In the genomic region with DNA sequence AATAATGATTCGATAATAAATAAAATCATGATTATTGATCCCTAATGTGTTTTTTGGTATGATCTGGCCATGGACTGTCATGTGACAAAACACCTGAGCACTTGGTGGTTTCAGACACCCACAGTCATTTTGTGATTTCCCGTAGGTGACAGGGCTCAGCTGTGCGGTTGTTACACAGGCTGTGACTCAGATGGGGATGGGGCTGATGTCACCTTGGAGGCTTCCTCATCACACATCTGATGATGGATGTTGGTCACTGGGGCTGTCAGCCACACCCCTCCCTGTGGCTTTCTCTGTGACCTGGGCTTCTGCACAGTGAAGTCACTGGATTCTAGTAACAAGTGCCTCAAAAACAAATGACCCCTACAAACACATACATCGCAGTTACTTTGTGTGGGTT, we compare ENCODE assay signal across 14 cellular contexts.
DNase-seq lines count a peak whose midpoint lies in the region; ATAC-seq lines count a peak whose summit lies in the region.
"Had no signal": no experiment of that assay in that cellular context is flagged by ENCODE, and none has a peak within 500 bp of the region (broad histone marks: within the 10 kb centered on the region; RNA-seq: fewer than 3 reads in every experiment).

No MANE protein-coding gene starts in this region.

- H3K27me3 Mint-ChIP-seq in activated T-cell treated with anti-CD3 and anti-CD28 coated beads, Interleukin-2, amount 50 U/mL, for 72 hours (ENCODE audit: low read depth): peaks cover 15% of the 10 kb centered on the region

- DNase-seq in activated effector memory CD4-positive, alpha-beta T cell treated with anti-CD3 and anti-CD28 coated beads, Interleukin-2, amount 50 U/mL, for 16 hours: peak; percentile 63
- no peak for DNase-seq in activated effector memory CD4-positive, alpha-beta T cell treated with Interleukin-2 at 50 U/mL for 16 hours
- DNase-seq in MV-4-11 (lab: John Stamatoyannopoulos, UW): peak; percentile 69
- DNase-seq in activated T-cell treated with anti-CD3 and anti-CD28 coated beads, Interleukin-2, amount 50 U/mL, for 72 hours: peak; percentile 19 to 35
- peak; percentile 3 to 11 for DNase-seq in stimulated activated CD8-positive, alpha-beta memory T cell treated with anti-CD3 and anti-CD28 coated beads, Interleukin-2, amount 100 ng/mL, for 48 hours (ENCODE audit: low read depth in 2 of 2)
- no peak for DNase-seq in GOT3 (lab: John Stamatoyannopoulos, UW)
- DNase-seq in amygdala (lab: John Stamatoyannopoulos, UW): no peak
- DNase-seq: CD4-positive, alpha-beta memory T cell; naive B cell; NCI-H187; NCI-H2227 treated with DMSO at 0.1 percent for 48 hours; stomach; SW 1271 had no signal

- no peak overlapping the region for H3K27ac Mint-ChIP-seq in activated T-cell treated with anti-CD3 and anti-CD28 coated beads, Interleukin-2, amount 50 U/mL, for 72 hours
- H3K27ac Mint-ChIP-seq: CD4-positive, alpha-beta memory T cell; naive B cell had no signal

- H3K36me3 Mint-ChIP-seq in activated T-cell treated with anti-CD3 and anti-CD28 coated beads, Interleukin-2, amount 50 U/mL, for 72 hours (ENCODE audit: insufficient read depth in 2 of 2): peaks cover 5 to 9% of the 10 kb centered on the region in 2 donors
- H3K36me3 Mint-ChIP-seq: CD4-positive, alpha-beta memory T cell; naive B cell had no signal

- no peak overlapping the region for H3K4me3 Mint-ChIP-seq in activated T-cell treated with anti-CD3 and anti-CD28 coated beads, Interleukin-2, amount 50 U/mL, for 72 hours
- H3K4me3 Mint-ChIP-seq: CD4-positive, alpha-beta memory T cell; naive B cell had no signal

- H3K9me3 Mint-ChIP-seq in activated T-cell treated with anti-CD3 and anti-CD28 coated beads, Interleukin-2, amount 50 U/mL, for 72 hours: peaks cover 13% of the 10 kb centered on the region in 2 donors

- peak; percentile 61 to 92 for ATAC-seq in activated T-cell treated with anti-CD3 and anti-CD28 coated beads, Interleukin-2, amount 50 U/mL, for 72 hours (replicated peaks in 1 of 2)
- no peak for ATAC-seq in HG03095 (IDR thresholded peaks at IDR 0.05; ENCODE audit: unreplicated experiment)

- no peaks in the 10 kb centered on the region for H3K4me1 Mint-ChIP-seq in activated T-cell treated with anti-CD3 and anti-CD28 coated beads, Interleukin-2, amount 50 U/mL, for 72 hours (ENCODE audit: low read depth)
- H3K4me1 Mint-ChIP-seq: CD4-positive, alpha-beta memory T cell had no signal

Comparison
In these comparisons a context has a peak if more than half of its experiments do, and no peak if none do; other contexts are left out.
1. DNase-seq: peak in activated effector memory CD4-positive, alpha-beta T cell treated with anti-CD3 and anti-CD28 coated beads, Interleukin-2, amount 50 U/mL, for 16 hours (single experiment), MV-4-11 (single experiment), activated T-cell treated with anti-CD3 and anti-CD28 coated beads, Interleukin-2, amount 50 U/mL, for 72 hours (2 of 2) and stimulated activated CD8-positive, alpha-beta memory T cell treated with anti-CD3 and anti-CD28 coated beads, Interleukin-2, amount 100 ng/mL, for 48 hours (2 of 2); none in activated effector memory CD4-positive, alpha-beta T cell treated with Interleukin-2 at 50 U/mL for 16 hours (single experiment), GOT3 (single experiment) and amygdala (0 of 56).